In genomic region chr7:110835889-110836288, GRCh38 we compare ENCODE assay signal across 14 cellular contexts.
"Had no signal": no experiment of that assay in that cellular context is flagged by ENCODE, and none has a peak within 500 bp of the region (broad histone marks: within the 10 kb centered on the region; RNA-seq: fewer than 3 reads in every experiment).

No MANE protein-coding gene starts in this region.

- H3K4me1 ChIP-seq: SJCRH30 had no signal

- H3K27me3 ChIP-seq: Peyer's patch, SJCRH30 had no signal

- H3K9me3 ChIP-seq: Peyer's patch, SJCRH30 had no signal

- H3K27ac ChIP-seq: PC-9, Peyer's patch, SJCRH30 had no signal

- H2AFZ ChIP-seq: PC-9 had no signal

- ATAC-seq: HepG2, Right ventricle myocardium inferior had no signal

- H3K36me3 ChIP-seq: Peyer's patch, SJCRH30 had no signal

- FAIRE-seq: HepG2 had no signal

- DNase-seq: IMR-90, Karpas-422, KG1, NCI-H1436, NCI-H187 treated with DMSO at 0.1 percent for 48 hours, NCI-H446 treated with DMSO at 0.1 percent for 48 hours, NCI-H526, OCI-M1, Peyer's patch, SW 1271 had no signal

- H3K4me3 ChIP-seq: PC-9, Peyer's patch, SJCRH30 had no signal

- H3K4me2 ChIP-seq: PC-9 had no signal
